In genomic region chr12:49298160-49298559, GRCh38 we compare ENCODE assay signal across 1 cellular context.
TF ChIP-seq lines count a peak whose summit lies in the region.

No MANE protein-coding gene starts in this region.

TF ChIP-seq in K562, 482 proteins besides CTCF, POLR2A, EP300 and RAD21:
- TF ChIP-seq MYC (IDR thresholded peaks at IDR 0.05; ENCODE audit: low read depth, low read length) (no peak), MYC (CRISPR knock-in tag; IDR thresholded peaks at IDR 0.05; ENCODE audit: borderline replicate concordance, low read depth) (no peak), NFIC (IDR thresholded peaks at IDR 0.05) (peak; percentile 71)
TF ChIP-seq in K562: peak in this region for 1.
